21 cellular contexts compared by ENCODE assay signal in the genomic region with DNA sequence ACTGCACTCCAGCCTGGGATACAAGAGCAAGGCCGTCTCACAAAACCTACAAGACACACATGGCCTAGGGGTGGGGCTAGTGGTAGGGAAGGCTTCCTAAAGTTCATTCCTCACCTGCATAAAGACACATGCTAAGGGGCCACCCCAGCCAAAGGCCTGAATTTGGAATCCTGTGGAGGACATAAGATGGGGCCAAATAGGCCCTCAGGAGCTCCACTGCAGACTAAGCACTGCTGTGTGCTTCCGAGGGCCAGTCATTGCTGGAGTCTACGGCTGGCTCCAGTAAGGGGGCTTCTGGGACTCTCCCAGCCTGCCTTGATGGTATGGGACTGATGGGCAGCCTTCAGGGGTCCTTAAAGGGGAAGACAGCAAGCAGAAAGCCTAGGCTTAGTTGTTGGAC. TPM values are rescaled to one million over a fixed set of nuclear protein-coding genes. Genes with fewer than 3 reads are reported as not detected.
DNase-seq lines count a peak whose midpoint lies in the region; ATAC-seq, FAIRE-seq and TF ChIP-seq lines count a peak whose summit lies in the region.
"Had no signal": no experiment of that assay in that cellular context is flagged by ENCODE, and none has a peak within 500 bp of the region (broad histone marks: within the 10 kb centered on the region; RNA-seq: fewer than 3 reads in every experiment).

No MANE protein-coding gene starts in this region.

- ATAC-seq in heart left ventricle, result no peak
- no peak for ATAC-seq in Right ventricle myocardium inferior
- ATAC-seq in psoas muscle, result no peak
- ATAC-seq in HG02642 (IDR thresholded peaks at IDR 0.05; ENCODE audit: poor library complexity, unreplicated experiment), result no peak

- no peak for TF ChIP-seq EP300 in suprapubic skin (IDR thresholded peaks at IDR 0.05)

- no peak for DNase-seq in heart left ventricle
- DNase-seq in Right ventricle myocardium inferior (ENCODE audit: missing footprints), result no peak
- no peak for DNase-seq in psoas muscle
- DNase-seq in suprapubic skin (ENCODE audit: low spot score in 2 of 2), result no peak
- no peak for DNase-seq in medulla oblongata (ENCODE audit: extremely low spot score)
- no peak for DNase-seq in GM12891 (ENCODE audit: insufficient read length, low spot score)
- DNase-seq: BE2C; Caco-2; CD4-positive, CD25-positive, alpha-beta regulatory T cell; GM23248; HCEC 1CT; KBM-7; NCI-H1105; NCI-H2081; SJCRH30 had no signal

- WGBS in heart left ventricle, 4 donors, result 80 to 93% (median 85%) methylated on average over 3 of the region's 3 CpGs
- WGBS in psoas muscle, 3 donors, result 81 to 88% (median 82%) methylated on average over 3 of the region's 3 CpGs
- 90% methylated on average over 2 of the region's 3 CpGs for WGBS in suprapubic skin

- TF ChIP-seq POLR2A in heart left ventricle (IDR thresholded peaks at IDR 0.05) (no peak), suprapubic skin (IDR thresholded peaks at IDR 0.05) (no peak), GM12891 (IDR thresholded peaks at IDR 0.05; ENCODE audit: low read depth, low read length) (no peak)

- H3K9me3 ChIP-seq in heart left ventricle (no peaks in the 10 kb centered on the region), psoas muscle (no peaks in the 10 kb centered on the region), suprapubic skin (no peaks in the 10 kb centered on the region)
- H3K9me3 ChIP-seq: BE2C, Caco-2, SJCRH30 had no signal

- H3K4me3 ChIP-seq in heart left ventricle (no peak overlapping the region), psoas muscle (no peak overlapping the region), suprapubic skin (no peak overlapping the region)
- H3K4me3 ChIP-seq: GM23248, SJCRH30 had no signal

- intact Hi-C loops in heart left ventricle (cut with DNase I) (loop anchor here in 1 of 10 donors (10.0 kb wide), 1 partner anchor 152 kb away; the partner anchor contains the start of gene RNF44), Right ventricle myocardium inferior (cut with DNase I) (no loop called here), psoas muscle (cut with DNase I) (no loop called here)

- H3K36me3 ChIP-seq in heart left ventricle, result peaks cover 0 to 53% (median 39%) of the 10 kb centered on the region in 9 donors
- peaks cover 7 to 51% of the 10 kb centered on the region in 2 donors for H3K36me3 ChIP-seq in psoas muscle (ENCODE audit: insufficient read depth in 1 of 2, low read depth in 1 of 2)
- peaks cover 44% of the 10 kb centered on the region for H3K36me3 ChIP-seq in suprapubic skin

- H3K27me3 ChIP-seq in heart left ventricle, result no peaks in the 10 kb centered on the region
- H3K27me3 ChIP-seq in psoas muscle (ENCODE audit: insufficient read depth in 3 of 3, low read length in 2 of 3), result no peaks in the 10 kb centered on the region
- H3K27me3 ChIP-seq in suprapubic skin, result no peaks in the 10 kb centered on the region
- H3K27me3 ChIP-seq: BE2C, SJCRH30 had no signal

- TF ChIP-seq CTCF in heart left ventricle (IDR thresholded peaks at IDR 0.05), result no peak
- TF ChIP-seq CTCF in psoas muscle (IDR thresholded peaks at IDR 0.05), result no peak
- no peak for TF ChIP-seq CTCF in suprapubic skin (IDR thresholded peaks at IDR 0.05)

- H3K27ac ChIP-seq in heart left ventricle, result peak overlapping the region in 8 of 12 donors; percentile 83 to 94 (median 86)
- peak overlapping the region; percentile 93 for H3K27ac ChIP-seq in psoas muscle
- peak overlapping the region; percentile 54 for H3K27ac ChIP-seq in suprapubic skin
- H3K27ac ChIP-seq: GM23248, SJCRH30 had no signal

- FAIRE-seq in GM12891 (lab: Jason Lieb, UNC), result no peak
- FAIRE-seq: G401.6, GM19239 had no signal

- peaks cover 3 to 32% (median 17%) of the 10 kb centered on the region in 12 donors for H3K4me1 ChIP-seq in heart left ventricle
- peaks cover 55% of the 10 kb centered on the region for H3K4me1 ChIP-seq in psoas muscle
- peaks cover 17% of the 10 kb centered on the region for H3K4me1 ChIP-seq in suprapubic skin
- H3K4me1 ChIP-seq: BE2C had no signal

TF ChIP-seq in GM12891, 5 proteins besides CTCF, POLR2A, EP300 and RAD21:
- TF ChIP-seq PAX5 (IDR thresholded peaks at IDR 0.05; ENCODE audit: insufficient read depth, low read length, severe bottlenecking) (no peak), SPI1 (IDR thresholded peaks at IDR 0.05; ENCODE audit: low read depth, low read length) (no peak), POLR2AphosphoS5 (IDR thresholded peaks at IDR 0.05; ENCODE audit: low read depth, low read length) (no peak), TAF1 (IDR thresholded peaks at IDR 0.05; ENCODE audit: low read depth, low read length) (no peak), POU2F2 (IDR thresholded peaks at IDR 0.05; ENCODE audit: low read depth, low read length) (no peak)

RNA-seq across cellular contexts. Expression of gene NOP16, which starts 5.7 kb away (rescaled TPM):
- 10 to 100 TPM in 8 of 9 donors, 1 to 10 TPM in 1; 9.3 to 33.9 (median 15.8) TPM for total RNA-seq in heart left ventricle
- polyA plus RNA-seq in heart left ventricle, result 10 to 100 TPM; 33.4 to 83.4 TPM
- 22.6 TPM for total RNA-seq in Right ventricle myocardium inferior
- polyA plus RNA-seq in PFSK-1 (2012; ENCODE audit: insufficient read length, low read depth), result 190 TPM
- 10 to 100 TPM; 35.6 to 76.2 (median 59.9) TPM for total RNA-seq in psoas muscle
- 100 to 1,000 TPM in 1 of 3 donors, 10 to 100 TPM in 2; 87.5 to 206 (median 90.4) TPM for polyA plus RNA-seq in psoas muscle
- total RNA-seq in suprapubic skin, result 10 to 100 TPM; 21.9 to 33.9 (median 30.5) TPM
- polyA plus RNA-seq in GM12891 (2012; ENCODE audit: low read depth, missing spikeins), result 77.2 TPM

RNA-seq across cellular contexts. Expression of gene HIGD2A, which starts 5.8 kb away (rescaled TPM):
- total RNA-seq in heart left ventricle (100 to 1,000 TPM; 177 to 318 (median 218) TPM), Right ventricle myocardium inferior (218 TPM), psoas muscle (100 to 1,000 TPM; 181 to 215 (median 212) TPM), suprapubic skin (100 to 1,000 TPM; 119 to 173 (median 161) TPM)
- polyA plus RNA-seq in heart left ventricle (100 to 1,000 TPM; 229 to 454 TPM), psoas muscle (100 to 1,000 TPM; 223 to 429 (median 332) TPM)
- polyA plus RNA-seq in PFSK-1 (2012; ENCODE audit: insufficient read length, low read depth), result 156 TPM
- polyA plus RNA-seq in GM12891 (2012; ENCODE audit: low read depth, missing spikeins), result 248 TPM

RNA-seq across cellular contexts. Expression of gene ARL10, which starts 17.4 kb away (rescaled TPM):
- total RNA-seq in heart left ventricle, result 1 to 10 TPM; 2.9 to 8.1 (median 5.4) TPM
- 1 to 10 TPM; 1.5 to 4.8 TPM for polyA plus RNA-seq in heart left ventricle
- 5.4 TPM for total RNA-seq in Right ventricle myocardium inferior
- 0.03 TPM for polyA plus RNA-seq in PFSK-1 (2012; ENCODE audit: insufficient read length, low read depth)
- 1 to 10 TPM; 3.1 to 6.6 (median 5.0) TPM for total RNA-seq in psoas muscle
- 1 to 10 TPM; 1.6 to 5.3 (median 3.9) TPM for polyA plus RNA-seq in psoas muscle
- total RNA-seq in suprapubic skin, result 10 to 100 TPM in 3 of 4 donors, 1 to 10 TPM in 1; 7.1 to 36.4 (median 21.2) TPM
- 2.8 TPM for polyA plus RNA-seq in GM12891 (2012; ENCODE audit: low read depth, missing spikeins)
- total RNA-seq: A172, NCI-H460 had no signal

RNA-seq across cellular contexts. Expression of gene KIAA1191, which starts 21.2 kb away (rescaled TPM):
- 100 to 1,000 TPM in 5 of 9 donors, 10 to 100 TPM in 4; 68.4 to 143 (median 104) TPM for total RNA-seq in heart left ventricle
- 10 to 100 TPM; 42.8 to 61.8 TPM for polyA plus RNA-seq in heart left ventricle
- 76.0 TPM for total RNA-seq in Right ventricle myocardium inferior
- 61.5 TPM for polyA plus RNA-seq in PFSK-1 (2012; ENCODE audit: insufficient read length, low read depth)
- total RNA-seq in psoas muscle, result 100 to 1,000 TPM in 1 of 4 donors, 10 to 100 TPM in 3; 46.9 to 201 (median 74.3) TPM
- polyA plus RNA-seq in psoas muscle, result 10 to 100 TPM; 27.0 to 70.4 (median 42.5) TPM
- total RNA-seq in suprapubic skin, result 100 to 1,000 TPM in 3 of 4 donors, 10 to 100 TPM in 1; 98.1 to 116 (median 109) TPM
- polyA plus RNA-seq in GM12891 (2012; ENCODE audit: low read depth, missing spikeins), result 27.2 TPM

RNA-seq across cellular contexts. Expression of gene CLTB, which starts 33.6 kb away (rescaled TPM):
- total RNA-seq in heart left ventricle (100 to 1,000 TPM; 185 to 401 (median 231) TPM), Right ventricle myocardium inferior (217 TPM), psoas muscle (100 to 1,000 TPM; 162 to 223 (median 217) TPM), suprapubic skin (100 to 1,000 TPM; 298 to 644 (median 435) TPM)
- polyA plus RNA-seq in heart left ventricle (100 to 1,000 TPM; 461 to 464 TPM), psoas muscle (100 to 1,000 TPM; 246 to 413 (median 340) TPM)
- 137 TPM for polyA plus RNA-seq in PFSK-1 (2012; ENCODE audit: insufficient read length, low read depth)
- 27.7 TPM for polyA plus RNA-seq in GM12891 (2012; ENCODE audit: low read depth, missing spikeins)
